In the genomic region with DNA sequence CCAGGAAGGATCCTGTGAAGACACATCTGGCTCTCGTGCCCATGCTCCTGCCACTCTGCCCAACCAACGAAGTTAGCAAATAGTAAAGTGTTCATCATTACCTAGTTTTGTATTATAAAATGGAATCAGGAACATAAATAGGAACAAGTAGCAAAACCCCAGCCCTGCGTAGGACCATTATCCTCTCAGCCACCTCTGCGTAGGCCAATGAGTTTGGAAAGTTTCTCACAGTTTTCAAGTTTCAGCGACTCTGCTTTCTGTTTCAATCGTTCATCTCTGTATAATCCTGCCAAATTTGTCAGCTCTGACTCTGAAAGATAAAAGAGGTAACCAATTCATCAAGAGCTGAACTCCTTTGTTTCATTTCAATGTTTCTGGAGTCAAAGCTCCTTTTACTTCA, we compare ENCODE assay signal across 17 cellular contexts. TPM values are rescaled to one million over a fixed set of nuclear protein-coding genes. Genes with fewer than 3 reads are reported as not detected.
A peak's percentile ranks its signal among the peaks of the same experiment; 100 is the strongest.
DNase-seq lines count a peak whose midpoint lies in the region; ATAC-seq and TF ChIP-seq lines count a peak whose summit lies in the region.
"Had no signal": no experiment of that assay in that cellular context is flagged by ENCODE, and none has a peak within 500 bp of the region (broad histone marks: within the 10 kb centered on the region; RNA-seq: fewer than 3 reads in every experiment).

No MANE protein-coding gene starts in this region.

- no peak for ATAC-seq in heart right ventricle
- peak; percentile 54 for ATAC-seq in HG03432 (IDR thresholded peaks at IDR 0.05; ENCODE audit: unreplicated experiment)
- ATAC-seq in upper lobe of right lung, result no peak

- H3K4me1 ChIP-seq in heart right ventricle (peaks cover 37 to 70% (median 65%) of the 10 kb centered on the region in 9 donors), subcutaneous abdominal adipose tissue (ENCODE audit: control insufficient read depth in 5 of 5, insufficient read depth in 5 of 5, low read length in 5 of 5) (peaks cover 0 to 53% (median 9%) of the 10 kb centered on the region in 5 donors), upper lobe of right lung (peaks cover 18% of the 10 kb centered on the region)

- peaks cover 0 to 55% (median 0%) of the 10 kb centered on the region in 9 donors for H3K36me3 ChIP-seq in heart right ventricle
- peaks cover 0 to 8% (median 2%) of the 10 kb centered on the region in 5 donors for H3K36me3 ChIP-seq in subcutaneous abdominal adipose tissue (ENCODE audit: control insufficient read depth in 5 of 5, insufficient read depth in 5 of 5, low read length in 5 of 5)
- H3K36me3 ChIP-seq in upper lobe of right lung, result peaks cover 11% of the 10 kb centered on the region

- H3K9me3 ChIP-seq in heart right ventricle (no peaks in the 10 kb centered on the region), subcutaneous abdominal adipose tissue (ENCODE audit: control insufficient read depth in 5 of 5, low read length in 5 of 5) (no peaks in the 10 kb centered on the region), upper lobe of right lung (no peaks in the 10 kb centered on the region)

- 75 to 80% methylated on average over 6 of the region's 6 CpGs for WGBS in heart right ventricle, 2 donors

- H3K27me3 ChIP-seq in heart right ventricle, result no peaks in the 10 kb centered on the region
- no peaks in the 10 kb centered on the region for H3K27me3 ChIP-seq in subcutaneous abdominal adipose tissue (ENCODE audit: control insufficient read depth in 5 of 5, insufficient read depth in 4 of 5, low read length in 5 of 5)
- no peaks in the 10 kb centered on the region for H3K27me3 ChIP-seq in upper lobe of right lung

- TF ChIP-seq CTCF in heart right ventricle (IDR thresholded peaks at IDR 0.05), result no peak
- no peak for TF ChIP-seq CTCF in upper lobe of right lung (IDR thresholded peaks at IDR 0.05)

- intact Hi-C loops in heart right ventricle (cut with DNase I), result no loop called here
- intact Hi-C loops in cardiac septum (cut with DNase I), result no loop called here
- intact Hi-C loops in upper lobe of right lung (cut with DNase I), result no loop called here

- H3K9ac ChIP-seq in subcutaneous abdominal adipose tissue (ENCODE audit: low read length in 5 of 5), result no peak overlapping the region

- H3K4me3 ChIP-seq in heart right ventricle (no peak overlapping the region), subcutaneous abdominal adipose tissue (ENCODE audit: low read depth in 1 of 5, low read length in 5 of 5) (no peak overlapping the region), upper lobe of right lung (no peak overlapping the region)

- H3K27ac ChIP-seq in heart right ventricle, result peak overlapping the region in 9 of 10 donors; percentile 68 to 93 (median 89)
- H3K27ac ChIP-seq in cingulate gyrus (ENCODE audit: low read depth, low read length), result peak overlapping the region; percentile 85
- peak overlapping the region; percentile 58 for H3K27ac ChIP-seq in subcutaneous abdominal adipose tissue (ENCODE audit: low read depth, low read length)
- H3K27ac ChIP-seq in upper lobe of right lung, result no peak overlapping the region

- DNase-seq in heart right ventricle (no peak), cardiac septum (ENCODE audit: low spot score) (no peak), NCI-H187 (lab: John Stamatoyannopoulos, UW) (no peak), upper lobe of right lung (no peak), SW 1271 (lab: John Stamatoyannopoulos, UW) (no peak)
- DNase-seq: activated gamma-delta T cell, foreskin fibroblast, kidney glomerular epithelial cell, NCI-H1105, NCI-H524 treated with DMSO at 0.1 percent for 48 hours, nephron progenitor cell had no signal

RNA-seq across cellular contexts. Expression of gene SPATA24, which starts 10.1 kb away (rescaled TPM):
- 10 to 100 TPM; 11.8 to 24.8 (median 16.5) TPM for total RNA-seq in heart right ventricle
- 10 to 100 TPM; 14.8 to 37.5 TPM for polyA plus RNA-seq in heart right ventricle
- total RNA-seq in cardiac septum, result 12.4 TPM
- 4.5 TPM for total RNA-seq in upper lobe of right lung

RNA-seq across cellular contexts. Expression of gene PROB1, which starts 19.1 kb away (rescaled TPM):
- total RNA-seq in heart right ventricle (10 to 100 TPM; 26.3 to 64.8 (median 37.3) TPM), cardiac septum (34.7 TPM), upper lobe of right lung (1.9 TPM)
- 10 to 100 TPM; 12.2 to 28.5 TPM for polyA plus RNA-seq in heart right ventricle

RNA-seq across cellular contexts. Expression of gene MZB1, which starts 24.2 kb away (rescaled TPM):
- total RNA-seq in heart right ventricle (1 to 10 TPM in 3 of 10 donors, under 1 TPM in 7; 0.28 to 6.6 (median 0.65) TPM), cardiac septum (0.51 TPM), upper lobe of right lung (5.2 TPM)
- polyA plus RNA-seq in heart right ventricle, result 1 to 10 TPM in 1 of 2 donors, under 1 TPM in 1; 0.67 to 1.5 TPM
- total RNA-seq: dermis microvascular lymphatic vessel endothelial cell, G401 had no signal

RNA-seq across cellular contexts. Expression of gene DNAJC18, which starts 25.4 kb away (rescaled TPM):
- total RNA-seq in heart right ventricle, result 10 to 100 TPM in 9 of 10 donors, 1 to 10 TPM in 1; 9.5 to 21.1 (median 14.1) TPM
- polyA plus RNA-seq in heart right ventricle, result 10 to 100 TPM in 1 of 2 donors, 1 to 10 TPM in 1; 3.4 to 12.7 TPM
- total RNA-seq in cardiac septum, result 20.3 TPM
- total RNA-seq in upper lobe of right lung, result 11.9 TPM

RNA-seq across cellular contexts. Expression of gene SLC23A1, which starts 30.9 kb away (rescaled TPM):
- under 1 TPM in 1 of 10 donors, not detected in 9; 0.19 TPM for total RNA-seq in heart right ventricle
- polyA plus RNA-seq in heart right ventricle, result not detected
- total RNA-seq in cardiac septum, result not detected
- not detected for total RNA-seq in upper lobe of right lung
- total RNA-seq: dermis microvascular lymphatic vessel endothelial cell, G401, H1 had no signal
- polyA plus RNA-seq: H1 had no signal
